1 cellular context compared by ENCODE assay signal in genomic region chr19:37594064-37594981, GRCh38.
TF ChIP-seq lines count a peak whose summit lies in the region.

Gene ZNF540, plus strand, starts transcription at chr19:37594876. Its CDS starts 3,572 bp downstream, at chr19:37598448.
Gene ZNF571, minus strand, starts transcription at chr19:37594792. Its CDS starts 8,116 bp downstream, at chr19:37586676.

TF ChIP-seq in K562, 482 proteins besides CTCF, POLR2A, EP300 and RAD21 (continued from another document and continues in another):
- TF ChIP-seq CCNT2 (IDR thresholded peaks at IDR 0.05; ENCODE audit: borderline replicate concordance, extremely low read depth, insufficient read length, low read depth, low read length) (no peak), MNT (conservative IDR thresholded peaks at IDR 0.05) (peak in 1 of 2 experiments; percentile 48; a peak in 1 of 4 replicates), ZNF408 (CRISPR knock-in tag; IDR thresholded peaks at IDR 0.05; ENCODE audit: low read depth) (no peak), THAP7 (CRISPR knock-in tag; IDR thresholded peaks at IDR 0.05) (no peak), CREB3L1 (IDR thresholded peaks at IDR 0.05; ENCODE audit: borderline replicate concordance, low read depth) (peak; percentile 62), CBFB (CRISPR knock-in tag; IDR thresholded peaks at IDR 0.05) (no peak), CHD1 (IDR thresholded peaks at IDR 0.05; ENCODE audit: low read length) (no peak), PHF20 (IDR thresholded peaks at IDR 0.05; ENCODE audit: partially characterized antibody) (no peak), SPI1 (IDR thresholded peaks at IDR 0.05; ENCODE audit: borderline replicate concordance, low read depth, low read length) (no peak), ZBTB43 (CRISPR knock-in tag; IDR thresholded peaks at IDR 0.05) (no peak), TCF3 (CRISPR knock-in tag; IDR thresholded peaks at IDR 0.05) (no peak), NFATC3 (IDR thresholded peaks at IDR 0.05) (no peak), ERF (CRISPR knock-in tag; IDR thresholded peaks at IDR 0.05) (no peak), PHTF2 (CRISPR knock-in tag; IDR thresholded peaks at IDR 0.05) (no peak), ZNF318 (IDR thresholded peaks at IDR 0.05; ENCODE audit: borderline replicate concordance in 1 of 2, low read depth in 1 of 2) (no peak), ZNF655 (CRISPR knock-in tag; IDR thresholded peaks at IDR 0.05) (no peak), CXXC5 (CRISPR knock-in tag; IDR thresholded peaks at IDR 0.05) (peak; percentile 88), ZNF384 (IDR thresholded peaks at IDR 0.05; ENCODE audit: low read depth, low read length) (no peak), BDP1 (IDR thresholded peaks at IDR 0.05; ENCODE audit: insufficient read depth, insufficient read length) (no peak), SMARCB1 (IDR thresholded peaks at IDR 0.05; ENCODE audit: insufficient read length, low read depth) (no peak), ZNF57 (CRISPR knock-in tag; IDR thresholded peaks at IDR 0.05) (no peak), GATAD2A (IDR thresholded peaks at IDR 0.05) (no peak), GMEB1 (CRISPR knock-in tag; IDR thresholded peaks at IDR 0.05) (peak; percentile 100), PRPF4 (IDR thresholded peaks at IDR 0.05; ENCODE audit: insufficient read depth, low read depth, low read length, poor library complexity, severe bottlenecking) (no peak), CBX3 (IDR thresholded peaks at IDR 0.05; ENCODE audit: borderline replicate concordance in 1 of 2, low read length in 2 of 2) (no peak), ZNF121 (CRISPR knock-in tag; conservative IDR thresholded peaks at IDR 0.05) (no peak), ADNP (tag; IDR thresholded peaks at IDR 0.05) (no peak), ZNF165 (CRISPR knock-in tag; IDR thresholded peaks at IDR 0.05; ENCODE audit: borderline replicate concordance) (no peak), POU5F1 (IDR thresholded peaks at IDR 0.05; ENCODE audit: borderline replicate concordance, low read depth, low read length, partially characterized antibody) (no peak), MCM5 (IDR thresholded peaks at IDR 0.05; ENCODE audit: low read depth) (no peak), PPARD (CRISPR knock-in tag; IDR thresholded peaks at IDR 0.05) (no peak), MCM3 (IDR thresholded peaks at IDR 0.05) (no peak), ESRRB (CRISPR knock-in tag; IDR thresholded peaks at IDR 0.05; ENCODE audit: borderline replicate concordance) (no peak), ZKSCAN3 (CRISPR knock-in tag; IDR thresholded peaks at IDR 0.05) (no peak), DNMT1 (IDR thresholded peaks at IDR 0.05) (no peak), RHOXF2B (CRISPR knock-in tag; conservative IDR thresholded peaks at IDR 0.05) (no peak), ZBTB7A (IDR thresholded peaks at IDR 0.05; ENCODE audit: borderline replicate concordance, control insufficient read depth, low read depth, low read length) (no peak), ARID4B (CRISPR knock-in tag; IDR thresholded peaks at IDR 0.05) (no peak), ZBTB2 (IDR thresholded peaks at IDR 0.05) (peak; percentile 99), GABPB2 (CRISPR knock-in tag; conservative IDR thresholded peaks at IDR 0.05) (no peak)
